17 cellular contexts compared by ENCODE assay signal in the genomic region with DNA sequence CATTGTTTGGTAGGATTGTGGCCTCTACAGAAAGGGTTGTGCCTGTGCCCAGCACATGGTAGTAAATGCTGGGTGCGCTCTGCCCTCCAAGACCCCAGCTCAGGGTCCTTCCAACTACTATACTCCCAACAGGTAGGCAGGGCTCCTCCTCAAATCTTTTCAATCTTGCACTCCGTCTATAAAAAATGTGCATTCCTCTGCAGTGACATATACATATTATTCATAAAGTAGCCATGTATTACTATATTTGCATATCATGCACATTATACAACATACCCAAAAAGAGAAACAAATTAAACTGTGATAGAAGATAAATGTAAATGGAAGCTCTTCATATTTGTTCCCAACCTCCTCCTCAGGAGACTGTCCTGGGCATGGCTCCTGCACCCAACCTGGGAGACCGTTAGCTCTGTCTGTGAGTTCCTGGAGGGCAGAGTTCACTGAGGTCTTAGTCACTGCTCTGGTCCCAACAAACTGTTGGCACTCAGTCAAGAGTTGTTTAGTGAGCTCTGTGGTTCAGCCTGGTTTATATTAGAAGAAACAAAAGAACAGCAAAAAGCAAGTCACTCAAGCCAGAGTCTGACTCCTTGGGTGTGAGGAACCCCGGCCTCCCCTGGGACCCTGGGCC. TPM values are rescaled to one million over a fixed set of nuclear protein-coding genes. Genes with fewer than 3 reads are reported as not detected.
DNase-seq lines count a peak whose midpoint lies in the region; ATAC-seq and TF ChIP-seq lines count a peak whose summit lies in the region.
"Had no signal": no experiment of that assay in that cellular context is flagged by ENCODE, and none has a peak within 500 bp of the region (broad histone marks: within the 10 kb centered on the region; RNA-seq: fewer than 3 reads in every experiment).

No MANE protein-coding gene starts in this region.

- DNase-seq in EL = peak; percentile 81
- DNase-seq in NCI-H226 = peak; percentile 61
- DNase-seq in epithelial cell of esophagus (ENCODE audit: low read depth) = peak; percentile 68
- no peak for DNase-seq in mucosa of descending colon
- DNase-seq in activated T-cell treated with anti-CD3 and anti-CD28 coated beads, Interleukin-2, amount 50 U/mL, for 72 hours = no peak
- DNase-seq in globus pallidus (ENCODE audit: low spot score) = no peak
- no peak for DNase-seq in stimulated activated CD4-positive, alpha-beta T cell treated with anti-CD3 and anti-CD28 coated beads, Interleukin-15, amount 100 ng/mL, for 24 hours
- DNase-seq: activated naive CD4-positive, alpha-beta T cell treated with anti-CD3 and anti-CD28 coated beads for 36 hours; NCI-H2171 treated with DMSO at 0.1 percent for 48 hours; posterior cingulate gyrus; stimulated activated CD4-positive, alpha-beta T cell treated with anti-CD3 and anti-CD28 coated beads, Interleukin-2, amount 100 ng/mL, for 24 hours; stimulated activated naive B cell treated with anti-CD40 and anti-IgM and Interleukin-4, amounts not matched to agents 10 μg/mL and 1 μg/mL and 100 μg/mL, for 72 hours had no signal

- H3K36me3 Mint-ChIP-seq in activated T-cell treated with anti-CD3 and anti-CD28 coated beads, Interleukin-2, amount 50 U/mL, for 72 hours (ENCODE audit: insufficient read depth in 2 of 2) = no peaks in the 10 kb centered on the region
- no peaks in the 10 kb centered on the region for H3K36me3 Mint-ChIP-seq in activated T-helper 17 cell treated with anti-CD3 and anti-CD28 coated beads, Interleukin-2, amount 50 U/mL, for 72 hours (ENCODE audit: low read depth)
- H3K36me3 Mint-ChIP-seq: stimulated activated naive B cell treated with anti-CD40 and anti-IgM and Interleukin-4, amounts not matched to agents 10 μg/mL and 1 μg/mL and 100 μg/mL, for 72 hours had no signal

- peak; percentile 74 for ATAC-seq in mucosa of descending colon
- no peak for ATAC-seq in activated T-cell treated with anti-CD3 and anti-CD28 coated beads, Interleukin-2, amount 50 U/mL, for 72 hours (replicated peaks in 1 of 2)
- no peak for ATAC-seq in activated T-helper 17 cell treated with anti-CD3 and anti-CD28 coated beads, Interleukin-2, amount 50 U/mL, for 72 hours (replicated peaks)
- ATAC-seq: stimulated activated naive B cell treated with anti-CD40 and anti-IgM and Interleukin-4, amounts not matched to agents 10 μg/mL and 1 μg/mL and 100 μg/mL, for 72 hours had no signal

- intact Hi-C loops in mucosa of descending colon (cut with DNase I, micrococcal nuclease) = no loop called here

- H3K27ac Mint-ChIP-seq in activated T-cell treated with anti-CD3 and anti-CD28 coated beads, Interleukin-2, amount 50 U/mL, for 72 hours = no peak overlapping the region
- no peak overlapping the region for H3K27ac Mint-ChIP-seq in activated T-helper 17 cell treated with anti-CD3 and anti-CD28 coated beads, Interleukin-2, amount 50 U/mL, for 72 hours
- H3K27ac Mint-ChIP-seq: activated naive CD4-positive, alpha-beta T cell treated with anti-CD3 and anti-CD28 coated beads for 36 hours; stimulated activated naive B cell treated with anti-CD40 and anti-IgM and Interleukin-4, amounts not matched to agents 10 μg/mL and 1 μg/mL and 100 μg/mL, for 72 hours had no signal

- H3K4me1 ChIP-seq in mucosa of descending colon (ENCODE audit: low read depth) = no peaks in the 10 kb centered on the region
- H3K4me1 ChIP-seq: BLaER1 treated with 17β-estradiol and CSF1 and Interleukin-3, amounts not matched to agents 10 nM and 100 nM had no signal

- no peaks in the 10 kb centered on the region for H3K9me3 Mint-ChIP-seq in activated T-cell treated with anti-CD3 and anti-CD28 coated beads, Interleukin-2, amount 50 U/mL, for 72 hours
- no peaks in the 10 kb centered on the region for H3K9me3 Mint-ChIP-seq in activated T-helper 17 cell treated with anti-CD3 and anti-CD28 coated beads, Interleukin-2, amount 50 U/mL, for 72 hours
- H3K9me3 Mint-ChIP-seq: activated naive CD4-positive, alpha-beta T cell treated with anti-CD3 and anti-CD28 coated beads for 36 hours; stimulated activated naive B cell treated with anti-CD40 and anti-IgM and Interleukin-4, amounts not matched to agents 10 μg/mL and 1 μg/mL and 100 μg/mL, for 72 hours had no signal

- H3K4me1 Mint-ChIP-seq in activated T-cell treated with anti-CD3 and anti-CD28 coated beads, Interleukin-2, amount 50 U/mL, for 72 hours (ENCODE audit: low read depth) = no peaks in the 10 kb centered on the region
- H3K4me1 Mint-ChIP-seq in activated T-helper 17 cell treated with anti-CD3 and anti-CD28 coated beads, Interleukin-2, amount 50 U/mL, for 72 hours = no peaks in the 10 kb centered on the region
- H3K4me1 Mint-ChIP-seq: stimulated activated naive B cell treated with anti-CD40 and anti-IgM and Interleukin-4, amounts not matched to agents 10 μg/mL and 1 μg/mL and 100 μg/mL, for 72 hours had no signal

- no peaks in the 10 kb centered on the region for H3K36me3 ChIP-seq in mucosa of descending colon (ENCODE audit: low read depth)
- H3K36me3 ChIP-seq: BLaER1 treated with 17β-estradiol and CSF1 and Interleukin-3, amounts not matched to agents 10 nM and 100 nM had no signal

- no peak overlapping the region for H3K4me3 Mint-ChIP-seq in activated T-cell treated with anti-CD3 and anti-CD28 coated beads, Interleukin-2, amount 50 U/mL, for 72 hours
- H3K4me3 Mint-ChIP-seq in activated T-helper 17 cell treated with anti-CD3 and anti-CD28 coated beads, Interleukin-2, amount 50 U/mL, for 72 hours = no peak overlapping the region
- H3K4me3 Mint-ChIP-seq: activated naive CD4-positive, alpha-beta T cell treated with anti-CD3 and anti-CD28 coated beads for 36 hours; stimulated activated naive B cell treated with anti-CD40 and anti-IgM and Interleukin-4, amounts not matched to agents 10 μg/mL and 1 μg/mL and 100 μg/mL, for 72 hours had no signal

- H3K27me3 Mint-ChIP-seq in activated T-cell treated with anti-CD3 and anti-CD28 coated beads, Interleukin-2, amount 50 U/mL, for 72 hours (ENCODE audit: low read depth) = peaks cover 15% of the 10 kb centered on the region
- H3K27me3 Mint-ChIP-seq in activated T-helper 17 cell treated with anti-CD3 and anti-CD28 coated beads, Interleukin-2, amount 50 U/mL, for 72 hours = peaks cover 23% of the 10 kb centered on the region

- H3K4me3 ChIP-seq in epithelial cell of esophagus (ENCODE audit: low read length) (no peak overlapping the region), mucosa of descending colon (no peak overlapping the region)
- H3K4me3 ChIP-seq: BLaER1 treated with 17β-estradiol and CSF1 and Interleukin-3, amounts not matched to agents 10 nM and 100 nM; lung had no signal

- H3K9me3 ChIP-seq in mucosa of descending colon = no peaks in the 10 kb centered on the region
- H3K9me3 ChIP-seq: BLaER1 treated with 17β-estradiol and CSF1 and Interleukin-3, amounts not matched to agents 10 nM and 100 nM had no signal

- TF ChIP-seq CTCF in epithelial cell of esophagus (IDR thresholded peaks at IDR 0.05; ENCODE audit: insufficient read depth, low read depth, low read length, missing control alignments) = no peak
- no peak for TF ChIP-seq CTCF in mucosa of descending colon (IDR thresholded peaks at IDR 0.05)

RNA-seq across cellular contexts. Expression of gene GRIP2, which starts 47.7 kb away (rescaled TPM):
- 1 to 10 TPM in 2 of 3 donors, under 1 TPM in 1; 0.70 to 2.2 (median 1.6) TPM for total RNA-seq in mucosa of descending colon
- total RNA-seq in activated T-cell treated with anti-CD3 and anti-CD28 coated beads, Interleukin-2, amount 50 U/mL, for 72 hours = under 1 TPM in 1 of 2 donors, not detected in 1; 0.07 TPM
- under 1 TPM in 1 of 2 donors, not detected in 1; 0.21 TPM for total RNA-seq in activated T-helper 17 cell treated with anti-CD3 and anti-CD28 coated beads, Interleukin-2, amount 50 U/mL, for 72 hours
- total RNA-seq: activated CD8-positive, alpha-beta memory T cell treated with anti-CD3 and anti-CD28 coated beads for 36 hours; activated naive CD4-positive, alpha-beta T cell treated with anti-CD3 and anti-CD28 coated beads for 36 hours; OCI-LY7 had no signal

Comparison
In these comparisons a context has a peak if more than half of its experiments do, and no peak if none do; other contexts are left out.
1. DNase-seq: peak in EL (single experiment), NCI-H226 (single experiment) and epithelial cell of esophagus (single experiment); none in mucosa of descending colon (0 of 3), activated T-cell treated with anti-CD3 and anti-CD28 coated beads, Interleukin-2, amount 50 U/mL, for 72 hours (0 of 2), globus pallidus (single experiment) and stimulated activated CD4-positive, alpha-beta T cell treated with anti-CD3 and anti-CD28 coated beads, Interleukin-15, amount 100 ng/mL, for 24 hours (single experiment).